1 cellular context compared by ENCODE assay signal in the genomic region with DNA sequence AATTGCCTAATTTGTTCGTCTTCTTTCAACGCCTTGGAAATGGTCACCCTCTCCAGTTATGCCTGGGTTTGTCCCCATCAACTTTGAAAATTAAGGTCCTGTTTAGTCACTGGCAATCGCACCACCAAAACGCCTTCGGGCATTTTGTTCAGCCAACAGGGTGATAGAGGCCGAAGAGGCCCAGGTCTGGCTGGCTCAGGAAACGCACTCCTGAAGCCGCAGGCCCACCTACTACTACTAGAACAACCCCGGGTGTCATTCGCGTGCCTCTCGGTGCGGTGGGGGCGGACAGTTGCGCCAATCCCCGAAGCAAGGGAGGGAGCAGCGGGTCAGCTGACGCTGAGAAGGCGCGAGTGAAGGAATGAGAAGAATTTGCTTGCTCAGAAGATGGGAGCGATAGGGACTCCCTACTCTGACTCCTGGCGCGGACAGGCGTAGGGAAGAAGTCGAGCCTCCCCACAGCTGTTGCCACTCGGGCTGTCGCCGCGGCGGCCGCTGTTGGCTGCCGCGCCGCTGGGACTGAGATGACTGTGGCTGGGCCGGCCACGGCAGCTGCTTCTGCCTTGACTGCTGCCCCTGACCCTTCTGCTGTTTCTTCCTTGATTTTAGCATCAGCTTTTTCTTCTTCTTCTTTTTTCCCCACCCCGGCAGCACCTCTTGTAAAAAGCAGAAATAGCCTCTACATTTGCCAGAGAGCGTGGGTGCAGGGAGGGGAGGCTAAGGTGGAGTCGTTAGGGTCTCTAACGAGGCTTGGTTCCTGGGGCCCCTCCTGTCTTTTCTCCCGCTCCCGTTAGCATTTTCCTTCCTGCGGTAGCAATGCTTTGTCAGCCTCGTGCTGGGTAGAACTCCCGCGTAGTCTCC.
TF ChIP-seq lines count a peak whose summit lies in the region.

No MANE protein-coding gene starts in this region.

TF ChIP-seq in WTC11, 78 proteins besides CTCF, POLR2A, EP300 and RAD21 (continued from another document):
- no peak for TF ChIP-seq ESRRA (CRISPR knock-in tag; IDR thresholded peaks at IDR 0.05; ENCODE audit: borderline replicate concordance)
- 0 out of 2 replicates have a peak, but pooled peaks have one; percentile 55 for TF ChIP-seq SMAD3 (CRISPR knock-in tag; IDR thresholded peaks at IDR 0.05; ENCODE audit: borderline replicate concordance)
- no peak for TF ChIP-seq CREM (CRISPR knock-in tag; IDR thresholded peaks at IDR 0.05)
- TF ChIP-seq, protein P1, sequence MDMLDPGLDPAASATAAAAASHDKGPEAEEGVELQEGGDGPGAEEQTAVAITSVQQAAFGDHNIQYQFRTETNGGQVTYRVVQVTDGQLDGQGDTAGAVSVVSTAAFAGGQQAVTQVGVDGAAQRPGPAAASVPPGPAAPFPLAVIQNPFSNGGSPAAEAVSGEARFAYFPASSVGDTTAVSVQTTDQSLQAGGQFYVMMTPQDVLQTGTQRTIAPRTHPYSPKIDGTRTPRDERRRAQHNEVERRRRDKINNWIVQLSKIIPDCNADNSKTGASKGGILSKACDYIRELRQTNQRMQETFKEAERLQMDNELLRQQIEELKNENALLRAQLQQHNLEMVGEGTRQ (CRISPR knock-in tag; IDR thresholded peaks at IDR 0.05) = peak; percentile 86
- TF ChIP-seq TEAD1 (CRISPR knock-in tag; IDR thresholded peaks at IDR 0.05) = peak; percentile 82; the same call in 1 of the 2 replicates
- peak; percentile 62; the same call in 1 of the 2 replicates for TF ChIP-seq ZNF423 (CRISPR knock-in tag; IDR thresholded peaks at IDR 0.05)
- TF ChIP-seq, protein P2, sequence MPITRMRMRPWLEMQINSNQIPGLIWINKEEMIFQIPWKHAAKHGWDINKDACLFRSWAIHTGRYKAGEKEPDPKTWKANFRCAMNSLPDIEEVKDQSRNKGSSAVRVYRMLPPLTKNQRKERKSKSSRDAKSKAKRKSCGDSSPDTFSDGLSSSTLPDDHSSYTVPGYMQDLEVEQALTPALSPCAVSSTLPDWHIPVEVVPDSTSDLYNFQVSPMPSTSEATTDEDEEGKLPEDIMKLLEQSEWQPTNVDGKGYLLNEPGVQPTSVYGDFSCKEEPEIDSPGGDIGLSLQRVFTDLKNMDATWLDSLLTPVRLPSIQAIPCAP (CRISPR knock-in tag; IDR thresholded peaks at IDR 0.05) = no peak
- TF ChIP-seq, protein P3, sequence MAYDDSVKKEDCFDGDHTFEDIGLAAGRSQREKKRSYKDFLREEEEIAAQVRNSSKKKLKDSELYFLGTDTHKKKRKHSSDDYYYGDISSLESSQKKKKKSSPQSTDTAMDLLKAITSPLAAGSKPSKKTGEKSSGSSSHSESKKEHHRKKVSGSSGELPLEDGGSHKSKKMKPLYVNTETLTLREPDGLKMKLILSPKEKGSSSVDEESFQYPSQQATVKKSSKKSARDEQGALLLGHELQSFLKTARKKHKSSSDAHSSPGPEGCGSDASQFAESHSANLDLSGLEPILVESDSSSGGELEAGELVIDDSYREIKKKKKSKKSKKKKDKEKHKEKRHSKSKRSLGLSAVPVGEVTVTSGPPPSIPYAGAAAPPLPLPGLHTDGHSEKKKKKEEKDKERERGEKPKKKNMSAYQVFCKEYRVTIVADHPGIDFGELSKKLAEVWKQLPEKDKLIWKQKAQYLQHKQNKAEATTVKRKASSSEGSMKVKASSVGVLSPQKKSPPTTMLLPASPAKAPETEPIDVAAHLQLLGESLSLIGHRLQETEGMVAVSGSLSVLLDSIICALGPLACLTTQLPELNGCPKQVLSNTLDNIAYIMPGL (CRISPR knock-in tag; IDR thresholded peaks at IDR 0.05) = no peak
- TF ChIP-seq, protein P4, sequence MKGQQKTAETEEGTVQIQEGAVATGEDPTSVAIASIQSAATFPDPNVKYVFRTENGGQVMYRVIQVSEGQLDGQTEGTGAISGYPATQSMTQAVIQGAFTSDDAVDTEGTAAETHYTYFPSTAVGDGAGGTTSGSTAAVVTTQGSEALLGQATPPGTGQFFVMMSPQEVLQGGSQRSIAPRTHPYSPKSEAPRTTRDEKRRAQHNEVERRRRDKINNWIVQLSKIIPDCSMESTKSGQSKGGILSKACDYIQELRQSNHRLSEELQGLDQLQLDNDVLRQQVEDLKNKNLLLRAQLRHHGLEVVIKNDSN (CRISPR knock-in tag; IDR thresholded peaks at IDR 0.05) = peak; percentile 87
- TF ChIP-seq, protein P5, sequence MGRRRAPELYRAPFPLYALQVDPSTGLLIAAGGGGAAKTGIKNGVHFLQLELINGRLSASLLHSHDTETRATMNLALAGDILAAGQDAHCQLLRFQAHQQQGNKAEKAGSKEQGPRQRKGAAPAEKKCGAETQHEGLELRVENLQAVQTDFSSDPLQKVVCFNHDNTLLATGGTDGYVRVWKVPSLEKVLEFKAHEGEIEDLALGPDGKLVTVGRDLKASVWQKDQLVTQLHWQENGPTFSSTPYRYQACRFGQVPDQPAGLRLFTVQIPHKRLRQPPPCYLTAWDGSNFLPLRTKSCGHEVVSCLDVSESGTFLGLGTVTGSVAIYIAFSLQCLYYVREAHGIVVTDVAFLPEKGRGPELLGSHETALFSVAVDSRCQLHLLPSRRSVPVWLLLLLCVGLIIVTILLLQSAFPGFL (CRISPR knock-in tag; IDR thresholded peaks at IDR 0.05; ENCODE audit: borderline replicate concordance) = no peak
- TF ChIP-seq ZNF232 (CRISPR knock-in tag; IDR thresholded peaks at IDR 0.05) = peak; percentile 51; the same call in 1 of the 2 replicates
- TF ChIP-seq, protein P6, sequence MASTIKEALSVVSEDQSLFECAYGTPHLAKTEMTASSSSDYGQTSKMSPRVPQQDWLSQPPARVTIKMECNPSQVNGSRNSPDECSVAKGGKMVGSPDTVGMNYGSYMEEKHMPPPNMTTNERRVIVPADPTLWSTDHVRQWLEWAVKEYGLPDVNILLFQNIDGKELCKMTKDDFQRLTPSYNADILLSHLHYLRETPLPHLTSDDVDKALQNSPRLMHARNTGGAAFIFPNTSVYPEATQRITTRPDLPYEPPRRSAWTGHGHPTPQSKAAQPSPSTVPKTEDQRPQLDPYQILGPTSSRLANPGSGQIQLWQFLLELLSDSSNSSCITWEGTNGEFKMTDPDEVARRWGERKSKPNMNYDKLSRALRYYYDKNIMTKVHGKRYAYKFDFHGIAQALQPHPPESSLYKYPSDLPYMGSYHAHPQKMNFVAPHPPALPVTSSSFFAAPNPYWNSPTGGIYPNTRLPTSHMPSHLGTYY (CRISPR knock-in tag; IDR thresholded peaks at IDR 0.05) = no peak
- TF ChIP-seq, protein P7, sequence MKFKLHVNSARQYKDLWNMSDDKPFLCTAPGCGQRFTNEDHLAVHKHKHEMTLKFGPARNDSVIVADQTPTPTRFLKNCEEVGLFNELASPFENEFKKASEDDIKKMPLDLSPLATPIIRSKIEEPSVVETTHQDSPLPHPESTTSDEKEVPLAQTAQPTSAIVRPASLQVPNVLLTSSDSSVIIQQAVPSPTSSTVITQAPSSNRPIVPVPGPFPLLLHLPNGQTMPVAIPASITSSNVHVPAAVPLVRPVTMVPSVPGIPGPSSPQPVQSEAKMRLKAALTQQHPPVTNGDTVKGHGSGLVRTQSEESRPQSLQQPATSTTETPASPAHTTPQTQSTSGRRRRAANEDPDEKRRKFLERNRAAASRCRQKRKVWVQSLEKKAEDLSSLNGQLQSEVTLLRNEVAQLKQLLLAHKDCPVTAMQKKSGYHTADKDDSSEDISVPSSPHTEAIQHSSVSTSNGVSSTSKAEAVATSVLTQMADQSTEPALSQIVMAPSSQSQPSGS (CRISPR knock-in tag; IDR thresholded peaks at IDR 0.05; ENCODE audit: borderline replicate concordance, low read depth) = no peak
- TF ChIP-seq MYBL2 (CRISPR knock-in tag; IDR thresholded peaks at IDR 0.05) = no peak
- TF ChIP-seq, protein P8, sequence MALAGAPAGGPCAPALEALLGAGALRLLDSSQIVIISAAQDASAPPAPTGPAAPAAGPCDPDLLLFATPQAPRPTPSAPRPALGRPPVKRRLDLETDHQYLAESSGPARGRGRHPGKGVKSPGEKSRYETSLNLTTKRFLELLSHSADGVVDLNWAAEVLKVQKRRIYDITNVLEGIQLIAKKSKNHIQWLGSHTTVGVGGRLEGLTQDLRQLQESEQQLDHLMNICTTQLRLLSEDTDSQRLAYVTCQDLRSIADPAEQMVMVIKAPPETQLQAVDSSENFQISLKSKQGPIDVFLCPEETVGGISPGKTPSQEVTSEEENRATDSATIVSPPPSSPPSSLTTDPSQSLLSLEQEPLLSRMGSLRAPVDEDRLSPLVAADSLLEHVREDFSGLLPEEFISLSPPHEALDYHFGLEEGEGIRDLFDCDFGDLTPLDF (CRISPR knock-in tag; IDR thresholded peaks at IDR 0.05) = no peak
- peak; percentile 46; the same call in 1 of the 2 replicates for TF ChIP-seq TP53 (CRISPR knock-in tag; IDR thresholded peaks at IDR 0.05)
- no peak for TF ChIP-seq HMGA2 (CRISPR knock-in tag; IDR thresholded peaks at IDR 0.05)
- TF ChIP-seq NFE2L1 (CRISPR knock-in tag; IDR thresholded peaks at IDR 0.05) = peak; percentile 85
- TF ChIP-seq NR1H2 (CRISPR knock-in tag; IDR thresholded peaks at IDR 0.05) = no peak
- TF ChIP-seq, protein P9, sequence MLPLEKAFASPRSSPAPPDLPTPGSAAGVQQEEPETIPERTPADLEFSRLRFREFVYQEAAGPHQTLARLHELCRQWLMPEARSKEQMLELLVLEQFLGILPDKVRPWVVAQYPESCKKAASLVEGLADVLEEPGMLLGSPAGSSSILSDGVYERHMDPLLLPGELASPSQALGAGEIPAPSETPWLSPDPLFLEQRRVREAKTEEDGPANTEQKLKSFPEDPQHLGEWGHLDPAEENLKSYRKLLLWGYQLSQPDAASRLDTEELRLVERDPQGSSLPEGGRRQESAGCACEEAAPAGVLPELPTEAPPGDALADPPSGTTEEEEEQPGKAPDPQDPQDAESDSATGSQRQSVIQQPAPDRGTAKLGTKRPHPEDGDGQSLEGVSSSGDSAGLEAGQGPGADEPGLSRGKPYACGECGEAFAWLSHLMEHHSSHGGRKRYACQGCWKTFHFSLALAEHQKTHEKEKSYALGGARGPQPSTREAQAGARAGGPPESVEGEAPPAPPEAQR (CRISPR knock-in tag; IDR thresholded peaks at IDR 0.05) = no peak
- no peak for TF ChIP-seq PRRX2 (CRISPR knock-in tag; IDR thresholded peaks at IDR 0.05)
- TF ChIP-seq SOX15 (CRISPR knock-in tag; IDR thresholded peaks at IDR 0.05) = no peak
- TF ChIP-seq NR2C2 (CRISPR knock-in tag; IDR thresholded peaks at IDR 0.05) = no peak
- TF ChIP-seq, protein P10, sequence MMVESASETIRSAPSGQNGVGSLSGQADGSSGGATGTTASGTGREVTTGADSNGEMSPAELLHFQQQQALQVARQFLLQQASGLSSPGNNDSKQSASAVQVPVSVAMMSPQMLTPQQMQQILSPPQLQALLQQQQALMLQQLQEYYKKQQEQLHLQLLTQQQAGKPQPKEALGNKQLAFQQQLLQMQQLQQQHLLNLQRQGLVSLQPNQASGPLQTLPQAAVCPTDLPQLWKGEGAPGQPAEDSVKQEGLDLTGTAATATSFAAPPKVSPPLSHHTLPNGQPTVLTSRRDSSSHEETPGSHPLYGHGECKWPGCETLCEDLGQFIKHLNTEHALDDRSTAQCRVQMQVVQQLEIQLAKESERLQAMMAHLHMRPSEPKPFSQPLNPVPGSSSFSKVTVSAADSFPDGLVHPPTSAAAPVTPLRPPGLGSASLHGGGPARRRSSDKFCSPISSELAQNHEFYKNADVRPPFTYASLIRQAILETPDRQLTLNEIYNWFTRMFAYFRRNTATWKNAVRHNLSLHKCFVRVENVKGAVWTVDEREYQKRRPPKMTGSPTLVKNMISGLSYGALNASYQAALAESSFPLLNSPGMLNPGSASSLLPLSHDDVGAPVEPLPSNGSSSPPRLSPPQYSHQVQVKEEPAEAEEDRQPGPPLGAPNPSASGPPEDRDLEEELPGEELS (CRISPR knock-in tag; IDR thresholded peaks at IDR 0.05) = peak; percentile 34; the same call in 1 of the 2 replicates
- no peak for TF ChIP-seq JAZF1 (CRISPR knock-in tag; IDR thresholded peaks at IDR 0.05)
- TF ChIP-seq, protein P11, sequence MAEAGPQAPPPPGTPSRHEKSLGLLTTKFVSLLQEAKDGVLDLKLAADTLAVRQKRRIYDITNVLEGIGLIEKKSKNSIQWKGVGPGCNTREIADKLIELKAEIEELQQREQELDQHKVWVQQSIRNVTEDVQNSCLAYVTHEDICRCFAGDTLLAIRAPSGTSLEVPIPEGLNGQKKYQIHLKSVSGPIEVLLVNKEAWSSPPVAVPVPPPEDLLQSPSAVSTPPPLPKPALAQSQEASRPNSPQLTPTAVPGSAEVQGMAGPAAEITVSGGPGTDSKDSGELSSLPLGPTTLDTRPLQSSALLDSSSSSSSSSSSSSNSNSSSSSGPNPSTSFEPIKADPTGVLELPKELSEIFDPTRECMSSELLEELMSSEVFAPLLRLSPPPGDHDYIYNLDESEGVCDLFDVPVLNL (CRISPR knock-in tag; IDR thresholded peaks at IDR 0.05; ENCODE audit: borderline replicate concordance, low read depth) = no peak
- peak; percentile 38; the same call in 1 of the 2 replicates for TF ChIP-seq FOXP1 (CRISPR knock-in tag; IDR thresholded peaks at IDR 0.05; ENCODE audit: borderline replicate concordance)
- TF ChIP-seq CREB1 (CRISPR knock-in tag; IDR thresholded peaks at IDR 0.05) = no peak
- 0 out of 2 replicates have a peak, but pooled peaks have one; percentile 45 for TF ChIP-seq FOXK1 (CRISPR knock-in tag; IDR thresholded peaks at IDR 0.05)
- TF ChIP-seq NR3C1 (CRISPR knock-in tag; conservative IDR thresholded peaks at IDR 0.05; ENCODE audit: low read depth) = no peak
